ENCODE assay signal across 2 cellular contexts in genomic region chr16:85550422-85551318, GRCh38.
TF ChIP-seq lines count a peak whose summit lies in the region.

No MANE protein-coding gene starts in this region.

TF ChIP-seq in HepG2, 621 proteins besides CTCF, POLR2A, EP300 and RAD21 (continued from another document and continues in another):
- TF ChIP-seq THAP9 (CRISPR knock-in tag; IDR thresholded peaks at IDR 0.05; ENCODE audit: borderline replicate concordance), result peak; percentile 41; the same call in 1 of the 2 replicates
- TF ChIP-seq SRF (IDR thresholded peaks at IDR 0.05; ENCODE audit: low read depth, low read length), result no peak
- TF ChIP-seq ZSCAN25 (CRISPR knock-in tag; IDR thresholded peaks at IDR 0.05), result 0 out of 2 replicates have a peak, but pooled peaks have one; percentile 8
- no peak for TF ChIP-seq NFYB (CRISPR knock-in tag; IDR thresholded peaks at IDR 0.05)
- no peak for TF ChIP-seq ZNF260 (CRISPR knock-in tag; IDR thresholded peaks at IDR 0.05; ENCODE audit: borderline replicate concordance, low read depth)
- TF ChIP-seq ZNF598 (CRISPR knock-in tag; IDR thresholded peaks at IDR 0.05; ENCODE audit: borderline replicate concordance), result no peak
- no peak for TF ChIP-seq ZNF350 (CRISPR knock-in tag; IDR thresholded peaks at IDR 0.05; ENCODE audit: borderline replicate concordance, low read depth)
- no peak for TF ChIP-seq ARID3A (IDR thresholded peaks at IDR 0.05; ENCODE audit: low read depth, low read length)
- TF ChIP-seq, protein P1, sequence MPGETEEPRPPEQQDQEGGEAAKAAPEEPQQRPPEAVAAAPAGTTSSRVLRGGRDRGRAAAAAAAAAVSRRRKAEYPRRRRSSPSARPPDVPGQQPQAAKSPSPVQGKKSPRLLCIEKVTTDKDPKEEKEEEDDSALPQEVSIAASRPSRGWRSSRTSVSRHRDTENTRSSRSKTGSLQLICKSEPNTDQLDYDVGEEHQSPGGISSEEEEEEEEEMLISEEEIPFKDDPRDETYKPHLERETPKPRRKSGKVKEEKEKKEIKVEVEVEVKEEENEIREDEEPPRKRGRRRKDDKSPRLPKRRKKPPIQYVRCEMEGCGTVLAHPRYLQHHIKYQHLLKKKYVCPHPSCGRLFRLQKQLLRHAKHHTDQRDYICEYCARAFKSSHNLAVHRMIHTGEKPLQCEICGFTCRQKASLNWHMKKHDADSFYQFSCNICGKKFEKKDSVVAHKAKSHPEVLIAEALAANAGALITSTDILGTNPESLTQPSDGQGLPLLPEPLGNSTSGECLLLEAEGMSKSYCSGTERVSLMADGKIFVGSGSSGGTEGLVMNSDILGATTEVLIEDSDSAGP (CRISPR knock-in tag; IDR thresholded peaks at IDR 0.05; ENCODE audit: borderline replicate concordance), result no peak
- TF ChIP-seq, protein P2, sequence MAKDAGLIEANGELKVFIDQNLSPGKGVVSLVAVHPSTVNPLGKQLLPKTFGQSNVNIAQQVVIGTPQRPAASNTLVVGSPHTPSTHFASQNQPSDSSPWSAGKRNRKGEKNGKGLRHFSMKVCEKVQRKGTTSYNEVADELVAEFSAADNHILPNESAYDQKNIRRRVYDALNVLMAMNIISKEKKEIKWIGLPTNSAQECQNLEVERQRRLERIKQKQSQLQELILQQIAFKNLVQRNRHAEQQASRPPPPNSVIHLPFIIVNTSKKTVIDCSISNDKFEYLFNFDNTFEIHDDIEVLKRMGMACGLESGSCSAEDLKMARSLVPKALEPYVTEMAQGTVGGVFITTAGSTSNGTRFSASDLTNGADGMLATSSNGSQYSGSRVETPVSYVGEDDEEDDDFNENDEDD (CRISPR knock-in tag; IDR thresholded peaks at IDR 0.05; ENCODE audit: borderline replicate concordance), result no peak
- TF ChIP-seq STAT5B (CRISPR knock-in tag; IDR thresholded peaks at IDR 0.05), result no peak
- TF ChIP-seq ZNF589 (CRISPR knock-in tag; conservative IDR thresholded peaks at IDR 0.05), result no peak
- TF ChIP-seq ZNF616 (CRISPR knock-in tag; IDR thresholded peaks at IDR 0.05; ENCODE audit: low read depth), result no peak
- TF ChIP-seq, protein P3, sequence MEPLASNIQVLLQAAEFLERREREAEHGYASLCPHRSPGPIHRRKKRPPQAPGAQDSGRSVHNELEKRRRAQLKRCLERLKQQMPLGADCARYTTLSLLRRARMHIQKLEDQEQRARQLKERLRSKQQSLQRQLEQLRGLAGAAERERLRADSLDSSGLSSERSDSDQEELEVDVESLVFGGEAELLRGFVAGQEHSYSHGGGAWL (CRISPR knock-in tag; IDR thresholded peaks at IDR 0.05), result no peak

TF ChIP-seq in K562, 482 proteins besides CTCF, POLR2A, EP300 and RAD21 (continued from another document and continues in another):
- TF ChIP-seq ZNF398 (CRISPR knock-in tag; IDR thresholded peaks at IDR 0.05) (no peak), MEF2A (IDR thresholded peaks at IDR 0.05; ENCODE audit: control insufficient read depth, low read depth, low read length) (no peak), CSDE1 (IDR thresholded peaks at IDR 0.05) (no peak), POLR2AphosphoS5 (IDR thresholded peaks at IDR 0.05; ENCODE audit: control insufficient read depth, insufficient read depth, low read depth, low read length) (0 out of 2 replicates have a peak, but pooled peaks have one; percentile 12), TEAD2 (tag; IDR thresholded peaks at IDR 0.05) (no peak), FOXK2 (conservative IDR thresholded peaks at IDR 0.05 in 1 of 2, IDR thresholded peaks at IDR 0.05 in 1 of 2; ENCODE audit: low read depth in 2 of 2) (no peak), ASH1L (IDR thresholded peaks at IDR 0.05; ENCODE audit: borderline replicate concordance, low read depth, partially characterized antibody) (no peak), HDAC6 (IDR thresholded peaks at IDR 0.05; ENCODE audit: low read depth, low read length) (no peak), TAF7 (tag; IDR thresholded peaks at IDR 0.05) (no peak), KDM2B (CRISPR knock-in tag; IDR thresholded peaks at IDR 0.05) (no peak), ATF4 (CRISPR knock-in tag; IDR thresholded peaks at IDR 0.05) (no peak; the same call in 1 of the 2 replicates), GATAD2A (IDR thresholded peaks at IDR 0.05) (no peak), ESRRA (IDR thresholded peaks at IDR 0.05; ENCODE audit: borderline replicate concordance, low read depth) (no peak), ZNF57 (CRISPR knock-in tag; IDR thresholded peaks at IDR 0.05) (no peak), SRSF3 (IDR thresholded peaks at IDR 0.05; ENCODE audit: insufficient read depth, low read length) (no peak), ZNF655 (CRISPR knock-in tag; IDR thresholded peaks at IDR 0.05) (no peak), ARNT (IDR thresholded peaks at IDR 0.05) (no peak), DIDO1 (tag; IDR thresholded peaks at IDR 0.05; ENCODE audit: low read depth) (no peak), XRCC3 (IDR thresholded peaks at IDR 0.05) (no peak), POU5F1 (IDR thresholded peaks at IDR 0.05; ENCODE audit: borderline replicate concordance, low read depth, low read length, partially characterized antibody) (no peak), BHLHE40 (IDR thresholded peaks at IDR 0.05; ENCODE audit: low read length) (peak; percentile 81), MTA3 (IDR thresholded peaks at IDR 0.05; ENCODE audit: borderline replicate concordance) (no peak), YY1 (IDR thresholded peaks at IDR 0.05; ENCODE audit: borderline replicate concordance in 1 of 3, control insufficient read depth in 1 of 3, extremely low read depth in 1 of 3, insufficient read depth in 3 of 3, insufficient read length in 1 of 3, insufficient replicate concordance in 2 of 3, low read depth in 1 of 3, low read length in 2 of 3) (peak in 1 of 3 experiments; percentile 49), POLR3A (IDR thresholded peaks at IDR 0.05; ENCODE audit: borderline replicate concordance, extremely low read depth, insufficient read depth, insufficient read length) (no peak)
- TF ChIP-seq, protein P4, sequence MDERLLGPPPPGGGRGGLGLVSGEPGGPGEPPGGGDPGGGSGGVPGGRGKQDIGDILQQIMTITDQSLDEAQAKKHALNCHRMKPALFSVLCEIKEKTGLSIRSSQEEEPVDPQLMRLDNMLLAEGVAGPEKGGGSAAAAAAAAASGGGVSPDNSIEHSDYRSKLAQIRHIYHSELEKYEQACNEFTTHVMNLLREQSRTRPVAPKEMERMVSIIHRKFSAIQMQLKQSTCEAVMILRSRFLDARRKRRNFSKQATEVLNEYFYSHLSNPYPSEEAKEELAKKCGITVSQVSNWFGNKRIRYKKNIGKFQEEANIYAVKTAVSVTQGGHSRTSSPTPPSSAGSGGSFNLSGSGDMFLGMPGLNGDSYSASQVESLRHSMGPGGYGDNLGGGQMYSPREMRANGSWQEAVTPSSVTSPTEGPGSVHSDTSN (CRISPR knock-in tag; IDR thresholded peaks at IDR 0.05; ENCODE audit: low read depth), result no peak
- TF ChIP-seq, protein P4 (tag; conservative IDR thresholded peaks at IDR 0.05; ENCODE audit: low read depth), result no peak
- TF ChIP-seq, protein P5, sequence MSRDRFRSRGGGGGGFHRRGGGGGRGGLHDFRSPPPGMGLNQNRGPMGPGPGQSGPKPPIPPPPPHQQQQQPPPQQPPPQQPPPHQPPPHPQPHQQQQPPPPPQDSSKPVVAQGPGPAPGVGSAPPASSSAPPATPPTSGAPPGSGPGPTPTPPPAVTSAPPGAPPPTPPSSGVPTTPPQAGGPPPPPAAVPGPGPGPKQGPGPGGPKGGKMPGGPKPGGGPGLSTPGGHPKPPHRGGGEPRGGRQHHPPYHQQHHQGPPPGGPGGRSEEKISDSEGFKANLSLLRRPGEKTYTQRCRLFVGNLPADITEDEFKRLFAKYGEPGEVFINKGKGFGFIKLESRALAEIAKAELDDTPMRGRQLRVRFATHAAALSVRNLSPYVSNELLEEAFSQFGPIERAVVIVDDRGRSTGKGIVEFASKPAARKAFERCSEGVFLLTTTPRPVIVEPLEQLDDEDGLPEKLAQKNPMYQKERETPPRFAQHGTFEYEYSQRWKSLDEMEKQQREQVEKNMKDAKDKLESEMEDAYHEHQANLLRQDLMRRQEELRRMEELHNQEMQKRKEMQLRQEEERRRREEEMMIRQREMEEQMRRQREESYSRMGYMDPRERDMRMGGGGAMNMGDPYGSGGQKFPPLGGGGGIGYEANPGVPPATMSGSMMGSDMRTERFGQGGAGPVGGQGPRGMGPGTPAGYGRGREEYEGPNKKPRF (IDR thresholded peaks at IDR 0.05; ENCODE audit: low read depth, low read length), result no peak
- TF ChIP-seq, protein P6, sequence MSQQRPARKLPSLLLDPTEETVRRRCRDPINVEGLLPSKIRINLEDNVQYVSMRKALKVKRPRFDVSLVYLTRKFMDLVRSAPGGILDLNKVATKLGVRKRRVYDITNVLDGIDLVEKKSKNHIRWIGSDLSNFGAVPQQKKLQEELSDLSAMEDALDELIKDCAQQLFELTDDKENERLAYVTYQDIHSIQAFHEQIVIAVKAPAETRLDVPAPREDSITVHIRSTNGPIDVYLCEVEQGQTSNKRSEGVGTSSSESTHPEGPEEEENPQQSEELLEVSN (IDR thresholded peaks at IDR 0.05; ENCODE audit: borderline replicate concordance in 1 of 2, extremely low read depth in 1 of 2, insufficient read depth in 1 of 2, insufficient read length in 1 of 2, low read depth in 1 of 2, low read length in 1 of 2, poor library complexity in 1 of 2, severe bottlenecking in 1 of 2), result no peak
- TF ChIP-seq, protein P7, sequence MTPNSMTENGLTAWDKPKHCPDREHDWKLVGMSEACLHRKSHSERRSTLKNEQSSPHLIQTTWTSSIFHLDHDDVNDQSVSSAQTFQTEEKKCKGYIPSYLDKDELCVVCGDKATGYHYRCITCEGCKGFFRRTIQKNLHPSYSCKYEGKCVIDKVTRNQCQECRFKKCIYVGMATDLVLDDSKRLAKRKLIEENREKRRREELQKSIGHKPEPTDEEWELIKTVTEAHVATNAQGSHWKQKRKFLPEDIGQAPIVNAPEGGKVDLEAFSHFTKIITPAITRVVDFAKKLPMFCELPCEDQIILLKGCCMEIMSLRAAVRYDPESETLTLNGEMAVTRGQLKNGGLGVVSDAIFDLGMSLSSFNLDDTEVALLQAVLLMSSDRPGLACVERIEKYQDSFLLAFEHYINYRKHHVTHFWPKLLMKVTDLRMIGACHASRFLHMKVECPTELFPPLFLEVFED (CRISPR knock-in tag; conservative IDR thresholded peaks at IDR 0.05), result no peak
- TF ChIP-seq, protein P8, sequence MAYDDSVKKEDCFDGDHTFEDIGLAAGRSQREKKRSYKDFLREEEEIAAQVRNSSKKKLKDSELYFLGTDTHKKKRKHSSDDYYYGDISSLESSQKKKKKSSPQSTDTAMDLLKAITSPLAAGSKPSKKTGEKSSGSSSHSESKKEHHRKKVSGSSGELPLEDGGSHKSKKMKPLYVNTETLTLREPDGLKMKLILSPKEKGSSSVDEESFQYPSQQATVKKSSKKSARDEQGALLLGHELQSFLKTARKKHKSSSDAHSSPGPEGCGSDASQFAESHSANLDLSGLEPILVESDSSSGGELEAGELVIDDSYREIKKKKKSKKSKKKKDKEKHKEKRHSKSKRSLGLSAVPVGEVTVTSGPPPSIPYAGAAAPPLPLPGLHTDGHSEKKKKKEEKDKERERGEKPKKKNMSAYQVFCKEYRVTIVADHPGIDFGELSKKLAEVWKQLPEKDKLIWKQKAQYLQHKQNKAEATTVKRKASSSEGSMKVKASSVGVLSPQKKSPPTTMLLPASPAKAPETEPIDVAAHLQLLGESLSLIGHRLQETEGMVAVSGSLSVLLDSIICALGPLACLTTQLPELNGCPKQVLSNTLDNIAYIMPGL (CRISPR knock-in tag; IDR thresholded peaks at IDR 0.05), result no peak
